ENCODE assay signal across 11 cellular contexts in the genomic region with DNA sequence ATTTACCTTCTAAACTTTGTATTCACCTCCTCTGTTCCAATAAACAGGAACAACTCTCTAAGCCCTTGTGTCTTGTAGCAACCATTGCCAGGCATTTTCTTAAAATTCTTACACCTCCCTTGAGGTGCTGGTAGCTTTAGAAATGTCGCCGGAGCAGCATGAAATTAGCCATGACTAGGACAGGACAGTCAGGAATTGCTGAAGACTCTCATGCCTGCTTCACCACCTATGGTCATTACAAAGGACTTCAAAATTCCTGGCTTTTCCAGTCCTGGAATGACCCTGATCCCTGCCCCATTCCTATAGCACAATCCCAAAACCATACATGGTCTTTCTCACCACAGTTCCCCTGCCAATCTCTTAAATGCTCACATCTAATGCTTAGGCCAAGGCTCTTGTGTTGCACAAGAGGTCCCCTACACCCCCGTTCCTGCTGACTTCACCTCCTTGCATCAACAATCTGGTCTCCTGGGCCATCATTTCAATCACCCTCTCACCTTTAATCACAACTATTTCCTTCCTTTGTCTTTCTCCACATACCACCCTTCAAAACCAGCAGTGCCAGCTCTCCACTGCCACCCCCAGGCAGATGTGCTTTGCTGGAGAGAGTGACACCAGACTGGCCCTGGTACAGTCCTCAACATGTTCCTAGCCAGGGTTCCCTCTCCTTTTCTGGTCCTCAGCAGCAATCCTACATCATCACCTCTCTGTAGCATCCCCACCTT.
DNase-seq lines count a peak whose midpoint lies in the region; ATAC-seq, FAIRE-seq and TF ChIP-seq lines count a peak whose summit lies in the region.
"Had no signal": no experiment of that assay in that cellular context is flagged by ENCODE, and none has a peak within 500 bp of the region (broad histone marks: within the 10 kb centered on the region; RNA-seq: fewer than 3 reads in every experiment).

No MANE protein-coding gene starts in this region.

- H4K20me1 ChIP-seq in endothelial cell of umbilical vein (replicated peaks; ENCODE audit: control insufficient read depth, extremely low read depth, insufficient read depth, low read length) (no peaks in the 10 kb centered on the region), osteoblast (ENCODE audit: insufficient read depth, low read length) (no peaks in the 10 kb centered on the region)

- WGBS in suprapubic skin: 89% methylated on average over 3 of the region's 3 CpGs

- H3K27ac ChIP-seq in endothelial cell of umbilical vein (ENCODE audit: insufficient read depth, low read depth, low read length) (no peak overlapping the region), osteoblast (ENCODE audit: low read depth, low read length) (no peak overlapping the region), suprapubic skin (no peak overlapping the region)

- TF ChIP-seq CTCF in GM10248 (IDR thresholded peaks at IDR 0.05; ENCODE audit: control extremely low read depth, extremely low read depth, low read depth, missing control alignments) (peak; percentile 8), endothelial cell of umbilical vein (IDR thresholded peaks at IDR 0.05; ENCODE audit: extremely low read depth in 1 of 2, insufficient read depth in 1 of 2, low read depth in 1 of 2, low read length in 2 of 2) (peak; percentile 9 to 14), osteoblast (IDR thresholded peaks at IDR 0.05; ENCODE audit: extremely low read depth, low read depth, low read length) (peak; percentile 38), suprapubic skin (IDR thresholded peaks at IDR 0.05) (no peak)

- TF ChIP-seq POLR2A in endothelial cell of umbilical vein (IDR thresholded peaks at IDR 0.05; ENCODE audit: low read depth, low read length) (no peak), suprapubic skin (IDR thresholded peaks at IDR 0.05) (no peak)

- CTCF ChIA-PET in GM10248 (lab: Yijun Ruan, JAX) (no interaction called here), endothelial cell of umbilical vein (lab: Charles Lee) (interaction anchor here (0.6 kb wide), 1 partner anchor 188 kb away, joined by 5 read pairs; no protein-coding TSS in a partner anchor)

- no peaks in the 10 kb centered on the region for H3K27me3 ChIP-seq in endothelial cell of umbilical vein (ENCODE audit: control insufficient read depth in 2 of 2, insufficient read depth in 2 of 2, low read length in 2 of 2)
- no peaks in the 10 kb centered on the region for H3K27me3 ChIP-seq in osteoblast (ENCODE audit: insufficient read depth, low read length)
- no peaks in the 10 kb centered on the region for H3K27me3 ChIP-seq in suprapubic skin

- DNase-seq in GM10248 (ENCODE audit: extremely low spot score) (no peak), NCI-H69 (lab: John Stamatoyannopoulos, UW) (peak; percentile 15), endothelial cell of umbilical vein (ENCODE audit: low read depth, low spot score) (no peak), osteoblast (ENCODE audit: insufficient read length, low spot score, missing footprints) (peak; percentile 15), NCI-H345 treated with DMSO at 0.1 percent for 48 hours (lab: John Stamatoyannopoulos, UW; ENCODE audit: unreplicated experiment) (no peak), suprapubic skin (ENCODE audit: low spot score in 2 of 2) (no peak)
- DNase-seq: activated T-cell treated with anti-CD3 and anti-CD28 coated beads for 4 hours, NCI-H510A, T-helper 17 cell had no signal

- dilution Hi-C loops in endothelial cell of umbilical vein (cut with MboI; ENCODE audit: extremely low pct_ligation_motif_present, low sequenced_read_pairs): no loop called here

- no peak overlapping the region for H3K9ac ChIP-seq in endothelial cell of umbilical vein (replicated peaks; ENCODE audit: extremely low read depth, insufficient read depth, low read length)

- no peaks in the 10 kb centered on the region for H3K79me2 ChIP-seq in endothelial cell of umbilical vein (ENCODE audit: control insufficient read depth, insufficient read depth, low read length)
- no peaks in the 10 kb centered on the region for H3K79me2 ChIP-seq in osteoblast (ENCODE audit: insufficient read depth, low read length)

- POLR2A ChIA-PET in GM10248 (lab: Yijun Ruan, JAX) (no interaction called here), endothelial cell of umbilical vein (lab: Charles Lee) (no interaction called here)

- FAIRE-seq in endothelial cell of umbilical vein (lab: Jason Lieb, UNC): no peak
- FAIRE-seq: colon had no signal

- no peak overlapping the region for H3K4me2 ChIP-seq in endothelial cell of umbilical vein (ENCODE audit: insufficient read depth, low read length)
- H3K4me2 ChIP-seq in osteoblast (ENCODE audit: insufficient read depth, low read length): no peak overlapping the region

- no peaks in the 10 kb centered on the region for H3K36me3 ChIP-seq in endothelial cell of umbilical vein (ENCODE audit: control insufficient read depth in 2 of 2, extremely low read depth in 1 of 2, insufficient read depth in 2 of 2, low read length in 2 of 2)
- no peaks in the 10 kb centered on the region for H3K36me3 ChIP-seq in osteoblast (ENCODE audit: insufficient read depth, low read length)
- H3K36me3 ChIP-seq in suprapubic skin: no peaks in the 10 kb centered on the region

- ATAC-seq in HG03280 (IDR thresholded peaks at IDR 0.05; ENCODE audit: unreplicated experiment): no peak
- ATAC-seq: T-helper 17 cell had no signal

- H3K4me1 ChIP-seq in endothelial cell of umbilical vein (ENCODE audit: control insufficient read depth, extremely low read depth, insufficient read depth, low read length) (peaks cover 35% of the 10 kb centered on the region), osteoblast (ENCODE audit: insufficient read depth, low read length) (peaks cover 16% of the 10 kb centered on the region), suprapubic skin (no peaks in the 10 kb centered on the region)

- intact Hi-C loops in endothelial cell of umbilical vein (cut with micrococcal nuclease): loop anchor here (2.0 kb wide), 1 partner anchor 113 kb away; the partner anchor contains the start of gene TJP1

- H3K9me3 ChIP-seq in endothelial cell of umbilical vein (replicated peaks; ENCODE audit: control insufficient read depth, insufficient read depth, low read length): no peaks in the 10 kb centered on the region
- no peaks in the 10 kb centered on the region for H3K9me3 ChIP-seq in osteoblast (ENCODE audit: low read depth, low read length)
- H3K9me3 ChIP-seq in suprapubic skin: no peaks in the 10 kb centered on the region

- BruUV-seq in endothelial cell of umbilical vein (replicated peaks; lab: Mats Ljungman, UMichigan): no TSS peak

- H3K4me3 ChIP-seq in endothelial cell of umbilical vein (replicated peaks in 1 of 3; ENCODE audit: insufficient read depth in 1 of 3, low read depth in 1 of 3, low read length in 3 of 3): no peak overlapping the region
- H3K4me3 ChIP-seq in osteoblast (ENCODE audit: insufficient read depth, low read length): no peak overlapping the region
- no peak overlapping the region for H3K4me3 ChIP-seq in suprapubic skin

- no peaks in the 10 kb centered on the region for H3K9me1 ChIP-seq in endothelial cell of umbilical vein (replicated peaks; ENCODE audit: control insufficient read depth, extremely low read depth, insufficient read depth, low read length)

- peak overlapping the region; percentile 7 for H2AFZ ChIP-seq in endothelial cell of umbilical vein (ENCODE audit: low read depth, low read length)
- H2AFZ ChIP-seq in osteoblast (ENCODE audit: low read length): no peak overlapping the region

- no peak for TF ChIP-seq EP300 in suprapubic skin (IDR thresholded peaks at IDR 0.05)

TF ChIP-seq in endothelial cell of umbilical vein, 7 proteins besides CTCF, POLR2A, EP300 and RAD21:
- TF ChIP-seq FOS (IDR thresholded peaks at IDR 0.05; ENCODE audit: borderline replicate concordance, insufficient read depth, low read length) (no peak), POLR2AphosphoS5 (IDR thresholded peaks at IDR 0.05; ENCODE audit: insufficient read depth, low read depth, low read length) (no peak)
- TF ChIP-seq, protein P1, sequence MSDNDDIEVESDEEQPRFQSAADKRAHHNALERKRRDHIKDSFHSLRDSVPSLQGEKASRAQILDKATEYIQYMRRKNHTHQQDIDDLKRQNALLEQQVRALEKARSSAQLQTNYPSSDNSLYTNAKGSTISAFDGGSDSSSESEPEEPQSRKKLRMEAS (IDR thresholded peaks at IDR 0.05; ENCODE audit: insufficient read depth, insufficient read length): no peak
TF ChIP-seq in endothelial cell of umbilical vein: peak in this region for 0.

Comparison
In these comparisons a context has a peak if more than half of its experiments do, and no peak if none do; other contexts are left out.
1. DNase-seq: peak in NCI-H69 (single experiment) and osteoblast (single experiment); none in GM10248 (single experiment), endothelial cell of umbilical vein (single experiment), NCI-H345 treated with DMSO at 0.1 percent for 48 hours (single experiment) and suprapubic skin (0 of 2).
2. CTCF ChIP-seq: peak in GM10248 (single experiment), endothelial cell of umbilical vein (2 of 2) and osteoblast (single experiment); none in suprapubic skin (0 of 2).